Comparison of ENCODE assay signal across 1 cellular context in genomic region chr18:50287441-50288347, GRCh38.
TF ChIP-seq lines count a peak whose summit lies in the region.

Gene CXXC1, minus strand, starts transcription at chr18:50287692. Its CDS starts 103 bp downstream, at chr18:50287589.

TF ChIP-seq in K562, 482 proteins besides CTCF, POLR2A, EP300 and RAD21 (continued from another document):
- TF ChIP-seq ZBTB11 (CRISPR knock-in tag; IDR thresholded peaks at IDR 0.05) = peak in 1 of 3 experiments; percentile 92; a peak in 2 of 6 replicates
- peak in 1 of 2 experiments; percentile 19; a peak in 1 of 4 replicates for TF ChIP-seq SRF (CRISPR knock-in tag; IDR thresholded peaks at IDR 0.05)
- peak; percentile 68; the same call in 1 of the 2 replicates for TF ChIP-seq NKRF (IDR thresholded peaks at IDR 0.05; ENCODE audit: borderline replicate concordance)
- TF ChIP-seq PHF8 (IDR thresholded peaks at IDR 0.05; ENCODE audit: borderline replicate concordance, low read length) = peak; percentile 67; the same call in 1 of the 2 replicates
- no peak for TF ChIP-seq MECOM (CRISPR knock-in tag; IDR thresholded peaks at IDR 0.05)
- peak; percentile 75 for TF ChIP-seq SUPT5H (IDR thresholded peaks at IDR 0.05)
- TF ChIP-seq ZNF57 (CRISPR knock-in tag; IDR thresholded peaks at IDR 0.05) = no peak
- TF ChIP-seq ZNF584 (CRISPR knock-in tag; IDR thresholded peaks at IDR 0.05; ENCODE audit: low read depth) = peak; percentile 99
- 0 out of 4 replicates have a peak, but pooled peaks of 1 of the 2 experiments have one; percentile 47 for TF ChIP-seq MLLT1 (IDR thresholded peaks at IDR 0.05)
- TF ChIP-seq RBBP5 (IDR thresholded peaks at IDR 0.05; ENCODE audit: borderline replicate concordance, insufficient read depth, low read length, poor library complexity, severe bottlenecking) = peak; percentile 51
- no peak for TF ChIP-seq DNMT1 (IDR thresholded peaks at IDR 0.05)
- 0 out of 2 replicates have a peak, but pooled peaks have one; percentile 12 for TF ChIP-seq ZNF41 (CRISPR knock-in tag; conservative IDR thresholded peaks at IDR 0.05)
- TF ChIP-seq TFAP4 (CRISPR knock-in tag; IDR thresholded peaks at IDR 0.05; ENCODE audit: borderline replicate concordance) = peak; percentile 96
- no peak for TF ChIP-seq ZNF830 (CRISPR knock-in tag; IDR thresholded peaks at IDR 0.05)
- TF ChIP-seq ZNF184 (CRISPR knock-in tag; IDR thresholded peaks at IDR 0.05) = no peak
- peak; percentile 63 for TF ChIP-seq TEAD4 (IDR thresholded peaks at IDR 0.05; ENCODE audit: low read length)
- TF ChIP-seq TEAD4 (CRISPR knock-in tag; IDR thresholded peaks at IDR 0.05; ENCODE audit: borderline replicate concordance) = no peak
- peak in 1 of 2 experiments; percentile 43; a peak in 1 of 4 replicates for TF ChIP-seq ZMIZ1 (IDR thresholded peaks at IDR 0.05; ENCODE audit: low read depth in 2 of 2, low read length in 2 of 2)
- TF ChIP-seq MAZ (CRISPR knock-in tag; conservative IDR thresholded peaks at IDR 0.05 in 1 of 2, IDR thresholded peaks at IDR 0.05 in 1 of 2) = peak; percentile 66 to 83
- TF ChIP-seq TAF7 (tag; IDR thresholded peaks at IDR 0.05) = peak; percentile 20; the same call in 1 of the 2 replicates
- no peak for TF ChIP-seq ERF (CRISPR knock-in tag; IDR thresholded peaks at IDR 0.05)
- TF ChIP-seq ZNF197 (CRISPR knock-in tag; IDR thresholded peaks at IDR 0.05; ENCODE audit: low read depth) = peak; percentile 99
- TF ChIP-seq ZNF263 (CRISPR knock-in tag; IDR thresholded peaks at IDR 0.05; ENCODE audit: borderline replicate concordance) = peak; percentile 47; the same call in 1 of the 2 replicates
- peak; percentile 95 for TF ChIP-seq NR2C1 (IDR thresholded peaks at IDR 0.05)
- TF ChIP-seq NR2C1 (tag; IDR thresholded peaks at IDR 0.05) = peak; percentile 97
TF ChIP-seq in K562: peak in this region for 143.
